In genomic region chr19:55389386-55390317, GRCh38 we compare ENCODE assay signal across 13 cellular contexts. TPM values are rescaled to one million over a fixed set of nuclear protein-coding genes. Genes with fewer than 3 reads are reported as not detected.
DNase-seq lines count a peak whose midpoint lies in the region; TF ChIP-seq lines count a peak whose summit lies in the region.
"Had no signal": no experiment of that assay in that cellular context is flagged by ENCODE, and none has a peak within 500 bp of the region (broad histone marks: within the 10 kb centered on the region; RNA-seq: fewer than 3 reads in every experiment).

No MANE protein-coding gene starts in this region.

- peaks cover 27 to 67% (median 49%) of the 10 kb centered on the region in 4 donors for H3K4me1 Mint-ChIP-seq in CD4-positive, alpha-beta memory T cell
- peaks cover 26% of the 10 kb centered on the region for H3K4me1 Mint-ChIP-seq in activated T-helper 2 cell treated with anti-CD3 and anti-CD28 coated beads, Interferon-gamma antibody, Interleukin-2, Interleukin-4, amounts not matched to agents 10 μg/mL and 5 μg/mL and 100 μg/mL, durations not matched to agents 14 hours and 24 hours and 36 hours (ENCODE audit: low read depth)
- H3K4me1 Mint-ChIP-seq in mesothelial cell of epicardium = peaks cover 52% of the 10 kb centered on the region

- H3K9me3 Mint-ChIP-seq in CD4-positive, alpha-beta memory T cell = peaks cover 0 to 9% (median 0%) of the 10 kb centered on the region in 8 donors
- no peaks in the 10 kb centered on the region for H3K9me3 Mint-ChIP-seq in activated T-helper 2 cell treated with anti-CD3 and anti-CD28 coated beads, Interferon-gamma antibody, Interleukin-2, Interleukin-4, amounts not matched to agents 10 μg/mL and 5 μg/mL and 100 μg/mL, durations not matched to agents 14 hours and 24 hours and 36 hours
- H3K9me3 Mint-ChIP-seq in mesothelial cell of epicardium = no peaks in the 10 kb centered on the region

- CTCF ChIA-PET in CD4-positive, alpha-beta memory T cell (lab: Charles Lee; ENCODE audit: partially characterized antibody) = no interaction called here

- H3K27me3 ChIP-seq in CD4-positive, alpha-beta memory T cell (ENCODE audit: insufficient read depth, low read length) = no peaks in the 10 kb centered on the region
- H3K27me3 ChIP-seq in H7 (ENCODE audit: control insufficient read depth, insufficient read depth, low read length) = no peaks in the 10 kb centered on the region; the same call in 1 of the 2 replicates
- H3K27me3 ChIP-seq in MG63 = no peaks in the 10 kb centered on the region

- peak overlapping the region in 4 of 8 donors; percentile 34 to 73 (median 39) for H3K4me3 Mint-ChIP-seq in CD4-positive, alpha-beta memory T cell
- peak overlapping the region; percentile 33 for H3K4me3 Mint-ChIP-seq in activated T-helper 2 cell treated with anti-CD3 and anti-CD28 coated beads, Interferon-gamma antibody, Interleukin-2, Interleukin-4, amounts not matched to agents 10 μg/mL and 5 μg/mL and 100 μg/mL, durations not matched to agents 14 hours and 24 hours and 36 hours (ENCODE audit: low read depth)
- no peak overlapping the region for H3K4me3 Mint-ChIP-seq in mesothelial cell of epicardium

- peak overlapping the region; percentile 39 to 98 (median 48) for H3K27ac Mint-ChIP-seq in CD4-positive, alpha-beta memory T cell
- no peak overlapping the region for H3K27ac Mint-ChIP-seq in activated T-helper 2 cell treated with anti-CD3 and anti-CD28 coated beads, Interferon-gamma antibody, Interleukin-2, Interleukin-4, amounts not matched to agents 10 μg/mL and 5 μg/mL and 100 μg/mL, durations not matched to agents 14 hours and 24 hours and 36 hours
- H3K27ac Mint-ChIP-seq in mesothelial cell of epicardium = peak overlapping the region; percentile 50

- H3K36me3 ChIP-seq in CD4-positive, alpha-beta memory T cell (ENCODE audit: insufficient read depth, low read length) = peaks cover 44% of the 10 kb centered on the region
- H3K36me3 ChIP-seq in H7 (replicated peaks; ENCODE audit: control insufficient read depth, insufficient read depth, low read length) = peaks cover 28% of the 10 kb centered on the region
- H3K36me3 ChIP-seq in MG63 = peaks cover 63% of the 10 kb centered on the region

- no peaks in the 10 kb centered on the region for H3K9me3 ChIP-seq in CD4-positive, alpha-beta memory T cell (ENCODE audit: control insufficient read depth in 1 of 2, low read length in 2 of 2)
- no peaks in the 10 kb centered on the region for H3K9me3 ChIP-seq in MG63

- no peak for TF ChIP-seq CTCF in mesothelial cell of epicardium (IDR thresholded peaks at IDR 0.05; ENCODE audit: unreplicated experiment)

- peak overlapping the region; percentile 38 for H3K27ac ChIP-seq in CD4-positive, alpha-beta memory T cell (ENCODE audit: low read depth, low read length)

- peaks cover 50% of the 10 kb centered on the region for H3K4me1 ChIP-seq in CD4-positive, alpha-beta memory T cell (ENCODE audit: insufficient read depth, low read length)

- peaks cover 21 to 67% of the 10 kb centered on the region in 2 donors for H3K36me3 Mint-ChIP-seq in CD4-positive, alpha-beta memory T cell
- peaks cover 57% of the 10 kb centered on the region for H3K36me3 Mint-ChIP-seq in activated T-helper 2 cell treated with anti-CD3 and anti-CD28 coated beads, Interferon-gamma antibody, Interleukin-2, Interleukin-4, amounts not matched to agents 10 μg/mL and 5 μg/mL and 100 μg/mL, durations not matched to agents 14 hours and 24 hours and 36 hours (ENCODE audit: low read depth)
- peaks cover 20% of the 10 kb centered on the region for H3K36me3 Mint-ChIP-seq in mesothelial cell of epicardium

- POLR2A ChIA-PET in CD4-positive, alpha-beta memory T cell (lab: Charles Lee; ENCODE audit: partially characterized antibody) = interaction anchor here (1.0 to 12.9 kb wide), 7 partner anchors 10 to 116 kb away, joined by 3 to 247 read pairs (median 4); partner anchors contain the start of genes ISOC2, KMT5C and UBE2S

- H3K27me3 Mint-ChIP-seq in CD4-positive, alpha-beta memory T cell = no peaks in the 10 kb centered on the region
- no peaks in the 10 kb centered on the region for H3K27me3 Mint-ChIP-seq in activated T-helper 2 cell treated with anti-CD3 and anti-CD28 coated beads, Interferon-gamma antibody, Interleukin-2, Interleukin-4, amounts not matched to agents 10 μg/mL and 5 μg/mL and 100 μg/mL, durations not matched to agents 14 hours and 24 hours and 36 hours (ENCODE audit: low read depth)
- no peaks in the 10 kb centered on the region for H3K27me3 Mint-ChIP-seq in mesothelial cell of epicardium (ENCODE audit: low read depth)

- H3K4me3 ChIP-seq in CD4-positive, alpha-beta memory T cell (ENCODE audit: low read length in 2 of 2) = no peak overlapping the region
- H3K4me3 ChIP-seq in H7 (ENCODE audit: insufficient read depth, low read depth, low read length) (no peak overlapping the region), MG63 (no peak overlapping the region)

- intact Hi-C loops in CD4-positive, alpha-beta memory T cell (cut with micrococcal nuclease) = loop anchor here (10.0 kb wide), 1 partner anchor 235 kb away; the partner anchor contains the start of gene ZNF784
- intact Hi-C loops in activated T-helper 2 cell treated with anti-CD3 and anti-CD28 coated beads, Interferon-gamma antibody, Interleukin-2, Interleukin-4, amounts not matched to agents 10 μg/mL and 5 μg/mL and 100 μg/mL, durations not matched to agents 14 hours and 24 hours and 36 hours (cut with micrococcal nuclease) = loop anchor here (5.0 to 10.0 kb wide), 3 partner anchors 87 to 253 kb away; partner anchors contain the start of genes ZNF524, ZNF580, ZNF581 and ZNF865
- intact Hi-C loops in cardiac septum (cut with DNase I) = no loop called here

- DNase-seq in CD4-positive, alpha-beta memory T cell = peak in 1 of 5 donors; percentile 9
- peak; percentile 36 for DNase-seq in H7
- DNase-seq in activated T-helper 2 cell treated with anti-CD3 and anti-CD28 coated beads, Interferon-gamma antibody, Interleukin-2, Interleukin-4, amounts not matched to agents 10 μg/mL and 5 μg/mL and 100 μg/mL, durations not matched to agents 14 hours and 24 hours and 36 hours (ENCODE audit: low spot score) = no peak
- DNase-seq in mesothelial cell of epicardium (ENCODE audit: low spot score in 2 of 2, unreplicated experiment in 2 of 2) = no peak
- no peak for DNase-seq in MG63
- DNase-seq in NCI-H1436 (lab: John Stamatoyannopoulos, UW) = no peak
- no peak for DNase-seq in cardiac septum (ENCODE audit: low spot score)
- no peak for DNase-seq in NCI-H226
- DNase-seq: cerebellar nuclear complex; DMS153; kidney glomerular epithelial cell; NCI-H1694; NK-92 treated with Interleukin-12 subunit alpha and Interleukin-12 subunit beta, amount 100 ng/mL, for 24 hours had no signal

RNA-seq across cellular contexts. Expression of gene RPL28, which starts 3.9 kb away (rescaled TPM):
- total RNA-seq in CD4-positive, alpha-beta memory T cell = 1,000 to 10,000 TPM; 3,136 to 3,159 TPM
- 100 to 1,000 TPM; 257 to 784 TPM for polyA plus RNA-seq in CD4-positive, alpha-beta memory T cell
- total RNA-seq in H7 (2014; rRNA removed; shearing (Covaris generic)) = 458 and 505 TPM in 2 replicates
- total RNA-seq in activated T-helper 2 cell treated with anti-CD3 and anti-CD28 coated beads, Interferon-gamma antibody, Interleukin-2, Interleukin-4, amounts not matched to agents 10 μg/mL and 5 μg/mL and 100 μg/mL, durations not matched to agents 14 hours and 24 hours and 36 hours = 2,206 and 2,207 TPM in 2 replicates
- total RNA-seq in mesothelial cell of epicardium (1,773 to 1,819 TPM (median 1,790 TPM) in 3 replicates), cardiac septum (479 TPM)
- 127 and 409 TPM in 2 replicates for total RNA-seq in MG63 (2014; rRNA removed; shearing (Covaris generic); ENCODE audit: low replicate concordance)

RNA-seq across cellular contexts. Expression of gene TMEM238, which starts 5.6 kb away (rescaled TPM):
- total RNA-seq in CD4-positive, alpha-beta memory T cell = 1 to 10 TPM; 9.6 to 9.9 TPM
- 1 to 10 TPM in 1 of 2 donors, not detected in 1; 2.4 TPM for polyA plus RNA-seq in CD4-positive, alpha-beta memory T cell
- total RNA-seq in H7 (2014; rRNA removed; shearing (Covaris generic)) = 1.0 TPM in 1 of 2 replicates, not detected in the other
- 7.9 and 10.5 TPM in 2 replicates for total RNA-seq in activated T-helper 2 cell treated with anti-CD3 and anti-CD28 coated beads, Interferon-gamma antibody, Interleukin-2, Interleukin-4, amounts not matched to agents 10 μg/mL and 5 μg/mL and 100 μg/mL, durations not matched to agents 14 hours and 24 hours and 36 hours
- total RNA-seq in mesothelial cell of epicardium = 2.3 to 2.9 TPM (median 2.3 TPM) in 3 replicates
- total RNA-seq in MG63 (2014; rRNA removed; shearing (Covaris generic); ENCODE audit: low replicate concordance) = 3.5 TPM in 1 of 2 replicates, not detected in the other
- total RNA-seq in cardiac septum = 0.65 TPM

RNA-seq across cellular contexts. Expression of gene TMEM190, which starts 13.0 kb away (rescaled TPM):
- not detected for total RNA-seq in CD4-positive, alpha-beta memory T cell
- polyA plus RNA-seq in CD4-positive, alpha-beta memory T cell = not detected
- total RNA-seq in H7 (2014; rRNA removed; shearing (Covaris generic)) = not detected in 2 replicates
- not detected in 2 replicates for total RNA-seq in activated T-helper 2 cell treated with anti-CD3 and anti-CD28 coated beads, Interferon-gamma antibody, Interleukin-2, Interleukin-4, amounts not matched to agents 10 μg/mL and 5 μg/mL and 100 μg/mL, durations not matched to agents 14 hours and 24 hours and 36 hours
- total RNA-seq in mesothelial cell of epicardium = 2.2 to 2.4 TPM (median 2.4 TPM) in 3 replicates
- total RNA-seq in MG63 (2014; rRNA removed; shearing (Covaris generic); ENCODE audit: low replicate concordance) = not detected in 2 replicates
- not detected for total RNA-seq in cardiac septum

RNA-seq across cellular contexts. Expression of gene UBE2S, which starts 17.9 kb away (rescaled TPM):
- 10 to 100 TPM; 18.0 to 21.6 TPM for total RNA-seq in CD4-positive, alpha-beta memory T cell
- polyA plus RNA-seq in CD4-positive, alpha-beta memory T cell = 10 to 100 TPM; 24.2 to 25.4 TPM
- total RNA-seq in H7 (2014; rRNA removed; shearing (Covaris generic)) = 369 and 380 TPM in 2 replicates
- 210 and 220 TPM in 2 replicates for total RNA-seq in activated T-helper 2 cell treated with anti-CD3 and anti-CD28 coated beads, Interferon-gamma antibody, Interleukin-2, Interleukin-4, amounts not matched to agents 10 μg/mL and 5 μg/mL and 100 μg/mL, durations not matched to agents 14 hours and 24 hours and 36 hours
- total RNA-seq in mesothelial cell of epicardium = 65.3 to 77.0 TPM (median 73.2 TPM) in 3 replicates
- 369 and 440 TPM in 2 replicates for total RNA-seq in MG63 (2014; rRNA removed; shearing (Covaris generic); ENCODE audit: low replicate concordance)
- total RNA-seq in cardiac septum = 28.4 TPM

RNA-seq across cellular contexts. Expression of gene IL11, which starts 19.4 kb away (rescaled TPM):
- total RNA-seq in CD4-positive, alpha-beta memory T cell = under 1 TPM; 0.32 to 0.47 TPM
- not detected for polyA plus RNA-seq in CD4-positive, alpha-beta memory T cell
- total RNA-seq in H7 (2014; rRNA removed; shearing (Covaris generic)) = 0.59 and 1.2 TPM in 2 replicates
- 0.25 and 0.32 TPM in 2 replicates for total RNA-seq in activated T-helper 2 cell treated with anti-CD3 and anti-CD28 coated beads, Interferon-gamma antibody, Interleukin-2, Interleukin-4, amounts not matched to agents 10 μg/mL and 5 μg/mL and 100 μg/mL, durations not matched to agents 14 hours and 24 hours and 36 hours
- total RNA-seq in mesothelial cell of epicardium (10.0 to 12.9 TPM (median 11.6 TPM) in 3 replicates), cardiac septum (not detected)
- 0.95 TPM in 1 of 2 replicates, not detected in the other for total RNA-seq in MG63 (2014; rRNA removed; shearing (Covaris generic); ENCODE audit: low replicate concordance)
